In the genomic region with DNA sequence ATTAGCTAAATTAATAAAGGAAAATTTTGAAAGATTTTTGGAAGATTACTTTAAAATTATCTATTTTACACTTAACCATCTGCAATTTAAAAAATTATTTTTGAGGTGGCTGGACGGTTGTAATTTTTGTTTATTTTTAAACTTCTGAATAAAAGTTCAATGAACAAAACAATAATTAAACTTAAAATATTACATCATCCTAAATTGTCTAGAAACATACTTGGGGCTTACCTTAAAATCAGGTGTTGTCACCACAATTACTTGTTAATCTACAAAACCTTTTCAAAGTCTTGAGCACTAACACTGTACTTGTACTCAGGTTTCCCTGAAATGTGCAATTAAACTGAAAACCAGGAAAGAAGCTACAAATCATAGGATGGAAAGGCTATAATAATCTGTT, we compare ENCODE assay signal across 7 cellular contexts.
"Had no signal": no experiment of that assay in that cellular context is flagged by ENCODE, and none has a peak within 500 bp of the region (broad histone marks: within the 10 kb centered on the region; RNA-seq: fewer than 3 reads in every experiment).

No MANE protein-coding gene starts in this region.

- DNase-seq: GM23248, GOT3, H7, HFFc6, KG1 had no signal

- ATAC-seq: HCT116, HepG2 had no signal
